ENCODE assay signal across 1 cellular context in the genomic region with DNA sequence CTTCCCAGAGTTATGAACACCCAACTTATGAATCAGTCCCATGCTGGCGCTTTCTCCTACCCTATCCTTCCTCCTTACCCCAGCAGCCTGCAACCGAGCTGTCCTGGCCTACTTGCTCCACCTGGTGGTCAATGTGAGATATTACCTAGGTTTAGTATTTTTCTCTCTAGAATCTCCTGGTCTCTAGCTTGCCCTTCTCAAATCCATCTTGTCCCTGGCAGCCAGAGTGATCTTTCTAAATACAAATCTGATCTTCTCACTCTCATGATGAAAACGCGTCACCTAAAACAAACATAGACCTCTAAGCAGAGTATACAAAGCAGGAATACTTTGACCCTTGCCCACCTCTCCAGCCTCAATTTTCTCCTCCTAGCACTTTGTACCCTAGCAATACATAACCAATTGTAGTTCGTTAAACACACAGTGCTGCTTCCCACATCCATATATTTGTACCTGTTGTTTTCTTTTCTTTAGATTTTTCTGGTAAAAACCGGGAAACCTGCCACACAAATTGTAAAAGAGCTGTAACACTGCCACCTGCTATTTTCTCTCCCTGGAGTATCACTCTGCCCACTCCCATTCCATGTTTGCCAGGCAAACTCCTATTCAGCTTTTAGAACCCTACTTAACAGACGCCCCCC.
TF ChIP-seq lines count a peak whose summit lies in the region.

No MANE protein-coding gene starts in this region.

TF ChIP-seq in HepG2, 621 proteins besides CTCF, POLR2A, EP300 and RAD21 (continued from another document and continues in another):
- TF ChIP-seq ZNF234 (CRISPR knock-in tag; conservative IDR thresholded peaks at IDR 0.05): no peak
- no peak for TF ChIP-seq ZNF782 (CRISPR knock-in tag; IDR thresholded peaks at IDR 0.05; ENCODE audit: borderline replicate concordance)
- TF ChIP-seq ZC3H13 (CRISPR knock-in tag; IDR thresholded peaks at IDR 0.05): no peak
- no peak for TF ChIP-seq NCOA1 (CRISPR knock-in tag; IDR thresholded peaks at IDR 0.05)
- TF ChIP-seq HMG20A (CRISPR knock-in tag; IDR thresholded peaks at IDR 0.05; ENCODE audit: borderline replicate concordance): peak; percentile 100
- TF ChIP-seq ZNF839 (CRISPR knock-in tag; IDR thresholded peaks at IDR 0.05; ENCODE audit: borderline replicate concordance): no peak
- TF ChIP-seq, protein P1, sequence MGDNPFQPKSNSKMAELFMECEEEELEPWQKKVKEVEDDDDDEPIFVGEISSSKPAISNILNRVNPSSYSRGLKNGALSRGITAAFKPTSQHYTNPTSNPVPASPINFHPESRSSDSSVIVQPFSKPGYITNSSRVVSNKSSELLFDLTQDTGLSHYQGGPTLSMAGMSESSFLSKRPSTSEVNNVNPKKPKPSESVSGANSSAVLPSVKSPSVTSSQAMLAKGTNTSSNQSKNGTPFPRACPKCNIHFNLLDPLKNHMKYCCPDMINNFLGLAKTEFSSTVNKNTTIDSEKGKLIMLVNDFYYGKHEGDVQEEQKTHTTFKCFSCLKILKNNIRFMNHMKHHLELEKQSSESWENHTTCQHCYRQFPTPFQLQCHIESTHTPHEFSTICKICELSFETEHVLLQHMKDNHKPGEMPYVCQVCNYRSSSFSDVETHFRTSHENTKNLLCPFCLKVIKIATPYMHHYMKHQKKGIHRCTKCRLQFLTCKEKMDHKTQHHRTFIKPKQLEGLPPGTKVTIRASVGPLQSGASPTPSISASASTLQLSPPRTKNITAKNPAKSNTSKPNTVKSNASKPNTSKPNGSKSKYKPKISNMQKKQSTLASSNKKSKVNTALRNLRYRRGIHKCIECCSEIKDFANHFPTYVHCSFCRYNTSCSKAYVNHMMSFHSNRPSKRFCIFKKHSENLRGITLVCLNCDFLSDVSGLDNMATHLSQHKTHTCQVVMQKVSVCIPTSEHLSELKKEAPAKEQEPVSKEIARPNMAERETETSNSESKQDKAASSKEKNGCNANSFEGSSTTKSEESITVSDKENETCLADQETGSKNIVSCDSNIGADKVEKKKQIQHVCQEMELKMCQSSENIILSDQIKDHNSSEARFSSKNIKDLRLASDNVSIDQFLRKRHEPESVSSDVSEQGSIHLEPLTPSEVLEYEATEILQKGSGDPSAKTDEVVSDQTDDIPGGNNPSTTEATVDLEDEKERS (CRISPR knock-in tag; IDR thresholded peaks at IDR 0.05): no peak
- no peak for TF ChIP-seq ZNF713 (CRISPR knock-in tag; IDR thresholded peaks at IDR 0.05)
- TF ChIP-seq JUND (CRISPR knock-in tag; IDR thresholded peaks at IDR 0.05): peak; percentile 55; the same call in 1 of the 2 replicates
- TF ChIP-seq, protein P2, sequence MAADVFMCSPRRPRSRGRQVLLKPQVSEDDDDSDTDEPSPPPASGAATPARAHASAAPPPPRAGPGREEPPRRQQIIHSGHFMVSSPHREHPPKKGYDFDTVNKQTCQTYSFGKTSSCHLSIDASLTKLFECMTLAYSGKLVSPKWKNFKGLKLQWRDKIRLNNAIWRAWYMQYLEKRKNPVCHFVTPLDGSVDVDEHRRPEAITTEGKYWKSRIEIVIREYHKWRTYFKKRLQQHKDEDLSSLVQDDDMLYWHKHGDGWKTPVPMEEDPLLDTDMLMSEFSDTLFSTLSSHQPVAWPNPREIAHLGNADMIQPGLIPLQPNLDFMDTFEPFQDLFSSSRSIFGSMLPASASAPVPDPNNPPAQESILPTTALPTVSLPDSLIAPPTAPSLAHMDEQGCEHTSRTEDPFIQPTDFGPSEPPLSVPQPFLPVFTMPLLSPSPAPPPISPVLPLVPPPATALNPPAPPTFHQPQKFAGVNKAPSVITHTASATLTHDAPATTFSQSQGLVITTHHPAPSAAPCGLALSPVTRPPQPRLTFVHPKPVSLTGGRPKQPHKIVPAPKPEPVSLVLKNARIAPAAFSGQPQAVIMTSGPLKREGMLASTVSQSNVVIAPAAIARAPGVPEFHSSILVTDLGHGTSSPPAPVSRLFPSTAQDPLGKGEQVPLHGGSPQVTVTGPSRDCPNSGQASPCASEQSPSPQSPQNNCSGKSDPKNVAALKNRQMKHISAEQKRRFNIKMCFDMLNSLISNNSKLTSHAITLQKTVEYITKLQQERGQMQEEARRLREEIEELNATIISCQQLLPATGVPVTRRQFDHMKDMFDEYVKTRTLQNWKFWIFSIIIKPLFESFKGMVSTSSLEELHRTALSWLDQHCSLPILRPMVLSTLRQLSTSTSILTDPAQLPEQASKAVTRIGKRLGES (CRISPR knock-in tag; IDR thresholded peaks at IDR 0.05; ENCODE audit: borderline replicate concordance): no peak
- TF ChIP-seq PHF20 (CRISPR knock-in tag; IDR thresholded peaks at IDR 0.05): no peak
- TF ChIP-seq IKZF1 (IDR thresholded peaks at IDR 0.05): no peak
- peak; percentile 64; the same call in 1 of the 2 replicates for TF ChIP-seq ZBTB20 (CRISPR knock-in tag; IDR thresholded peaks at IDR 0.05; ENCODE audit: borderline replicate concordance, low read depth)
- no peak for TF ChIP-seq ZSCAN31 (CRISPR knock-in tag; IDR thresholded peaks at IDR 0.05; ENCODE audit: low read depth)
- TF ChIP-seq, protein P3, sequence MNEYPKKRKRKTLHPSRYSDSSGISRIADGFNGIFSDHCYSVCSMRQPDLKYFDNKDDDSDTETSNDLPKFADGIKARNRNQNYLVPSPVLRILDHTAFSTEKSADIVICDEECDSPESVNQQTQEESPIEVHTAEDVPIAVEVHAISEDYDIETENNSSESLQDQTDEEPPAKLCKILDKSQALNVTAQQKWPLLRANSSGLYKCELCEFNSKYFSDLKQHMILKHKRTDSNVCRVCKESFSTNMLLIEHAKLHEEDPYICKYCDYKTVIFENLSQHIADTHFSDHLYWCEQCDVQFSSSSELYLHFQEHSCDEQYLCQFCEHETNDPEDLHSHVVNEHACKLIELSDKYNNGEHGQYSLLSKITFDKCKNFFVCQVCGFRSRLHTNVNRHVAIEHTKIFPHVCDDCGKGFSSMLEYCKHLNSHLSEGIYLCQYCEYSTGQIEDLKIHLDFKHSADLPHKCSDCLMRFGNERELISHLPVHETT (CRISPR knock-in tag; conservative IDR thresholded peaks at IDR 0.05): no peak
- TF ChIP-seq, protein P4, sequence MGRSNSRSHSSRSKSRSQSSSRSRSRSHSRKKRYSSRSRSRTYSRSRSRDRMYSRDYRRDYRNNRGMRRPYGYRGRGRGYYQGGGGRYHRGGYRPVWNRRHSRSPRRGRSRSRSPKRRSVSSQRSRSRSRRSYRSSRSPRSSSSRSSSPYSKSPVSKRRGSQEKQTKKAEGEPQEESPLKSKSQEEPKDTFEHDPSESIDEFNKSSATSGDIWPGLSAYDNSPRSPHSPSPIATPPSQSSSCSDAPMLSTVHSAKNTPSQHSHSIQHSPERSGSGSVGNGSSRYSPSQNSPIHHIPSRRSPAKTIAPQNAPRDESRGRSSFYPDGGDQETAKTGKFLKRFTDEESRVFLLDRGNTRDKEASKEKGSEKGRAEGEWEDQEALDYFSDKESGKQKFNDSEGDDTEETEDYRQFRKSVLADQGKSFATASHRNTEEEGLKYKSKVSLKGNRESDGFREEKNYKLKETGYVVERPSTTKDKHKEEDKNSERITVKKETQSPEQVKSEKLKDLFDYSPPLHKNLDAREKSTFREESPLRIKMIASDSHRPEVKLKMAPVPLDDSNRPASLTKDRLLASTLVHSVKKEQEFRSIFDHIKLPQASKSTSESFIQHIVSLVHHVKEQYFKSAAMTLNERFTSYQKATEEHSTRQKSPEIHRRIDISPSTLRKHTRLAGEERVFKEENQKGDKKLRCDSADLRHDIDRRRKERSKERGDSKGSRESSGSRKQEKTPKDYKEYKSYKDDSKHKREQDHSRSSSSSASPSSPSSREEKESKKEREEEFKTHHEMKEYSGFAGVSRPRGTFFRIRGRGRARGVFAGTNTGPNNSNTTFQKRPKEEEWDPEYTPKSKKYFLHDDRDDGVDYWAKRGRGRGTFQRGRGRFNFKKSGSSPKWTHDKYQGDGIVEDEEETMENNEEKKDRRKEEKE (IDR thresholded peaks at IDR 0.05): no peak
- TF ChIP-seq, protein P5, sequence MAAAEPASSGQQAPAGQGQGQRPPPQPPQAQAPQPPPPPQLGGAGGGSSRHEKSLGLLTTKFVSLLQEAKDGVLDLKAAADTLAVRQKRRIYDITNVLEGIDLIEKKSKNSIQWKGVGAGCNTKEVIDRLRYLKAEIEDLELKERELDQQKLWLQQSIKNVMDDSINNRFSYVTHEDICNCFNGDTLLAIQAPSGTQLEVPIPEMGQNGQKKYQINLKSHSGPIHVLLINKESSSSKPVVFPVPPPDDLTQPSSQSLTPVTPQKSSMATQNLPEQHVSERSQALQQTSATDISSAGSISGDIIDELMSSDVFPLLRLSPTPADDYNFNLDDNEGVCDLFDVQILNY (CRISPR knock-in tag; conservative IDR thresholded peaks at IDR 0.05): no peak
- TF ChIP-seq U2AF1 (optimal IDR thresholded peaks at IDR 0.05; ENCODE audit: low read depth, low read length): no peak
- peak; percentile 79; the same call in 1 of the 2 replicates for TF ChIP-seq SIX1 (CRISPR knock-in tag; IDR thresholded peaks at IDR 0.05; ENCODE audit: borderline replicate concordance)
- 0 out of 2 replicates have a peak, but pooled peaks have one; percentile 36 for TF ChIP-seq LCORL (IDR thresholded peaks at IDR 0.05)
- peak; percentile 80 for TF ChIP-seq LCORL (CRISPR knock-in tag; IDR thresholded peaks at IDR 0.05)
- 0 out of 2 replicates have a peak, but pooled peaks have one; percentile 9 for TF ChIP-seq ZSCAN25 (CRISPR knock-in tag; IDR thresholded peaks at IDR 0.05)
- no peak for TF ChIP-seq MZF1 (CRISPR knock-in tag; IDR thresholded peaks at IDR 0.05; ENCODE audit: borderline replicate concordance)
- TF ChIP-seq, protein P6, sequence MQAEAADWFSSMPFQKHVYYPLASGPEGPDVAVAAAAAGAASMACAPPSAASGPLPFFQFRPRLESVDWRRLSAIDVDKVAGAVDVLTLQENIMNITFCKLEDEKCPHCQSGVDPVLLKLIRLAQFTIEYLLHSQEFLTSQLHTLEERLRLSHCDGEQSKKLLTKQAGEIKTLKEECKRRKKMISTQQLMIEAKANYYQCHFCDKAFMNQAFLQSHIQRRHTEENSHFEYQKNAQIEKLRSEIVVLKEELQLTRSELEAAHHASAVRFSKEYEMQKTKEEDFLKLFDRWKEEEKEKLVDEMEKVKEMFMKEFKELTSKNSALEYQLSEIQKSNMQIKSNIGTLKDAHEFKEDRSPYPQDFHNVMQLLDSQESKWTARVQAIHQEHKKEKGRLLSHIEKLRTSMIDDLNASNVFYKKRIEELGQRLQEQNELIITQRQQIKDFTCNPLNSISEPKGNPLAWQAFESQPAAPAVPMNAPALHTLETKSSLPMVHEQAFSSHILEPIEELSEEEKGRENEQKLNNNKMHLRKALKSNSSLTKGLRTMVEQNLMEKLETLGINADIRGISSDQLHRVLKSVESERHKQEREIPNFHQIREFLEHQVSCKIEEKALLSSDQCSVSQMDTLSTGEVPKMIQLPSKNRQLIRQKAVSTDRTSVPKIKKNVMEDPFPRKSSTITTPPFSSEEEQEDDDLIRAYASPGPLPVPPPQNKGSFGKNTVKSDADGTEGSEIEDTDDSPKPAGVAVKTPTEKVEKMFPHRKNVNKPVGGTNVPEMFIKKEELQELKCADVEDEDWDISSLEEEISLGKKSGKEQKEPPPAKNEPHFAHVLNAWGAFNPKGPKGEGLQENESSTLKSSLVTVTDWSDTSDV (CRISPR knock-in tag; IDR thresholded peaks at IDR 0.05): no peak
- TF ChIP-seq PCBP2 (optimal IDR thresholded peaks at IDR 0.05; ENCODE audit: low read depth, low read length, poor library complexity, severe bottlenecking): no peak
- TF ChIP-seq, protein P7, sequence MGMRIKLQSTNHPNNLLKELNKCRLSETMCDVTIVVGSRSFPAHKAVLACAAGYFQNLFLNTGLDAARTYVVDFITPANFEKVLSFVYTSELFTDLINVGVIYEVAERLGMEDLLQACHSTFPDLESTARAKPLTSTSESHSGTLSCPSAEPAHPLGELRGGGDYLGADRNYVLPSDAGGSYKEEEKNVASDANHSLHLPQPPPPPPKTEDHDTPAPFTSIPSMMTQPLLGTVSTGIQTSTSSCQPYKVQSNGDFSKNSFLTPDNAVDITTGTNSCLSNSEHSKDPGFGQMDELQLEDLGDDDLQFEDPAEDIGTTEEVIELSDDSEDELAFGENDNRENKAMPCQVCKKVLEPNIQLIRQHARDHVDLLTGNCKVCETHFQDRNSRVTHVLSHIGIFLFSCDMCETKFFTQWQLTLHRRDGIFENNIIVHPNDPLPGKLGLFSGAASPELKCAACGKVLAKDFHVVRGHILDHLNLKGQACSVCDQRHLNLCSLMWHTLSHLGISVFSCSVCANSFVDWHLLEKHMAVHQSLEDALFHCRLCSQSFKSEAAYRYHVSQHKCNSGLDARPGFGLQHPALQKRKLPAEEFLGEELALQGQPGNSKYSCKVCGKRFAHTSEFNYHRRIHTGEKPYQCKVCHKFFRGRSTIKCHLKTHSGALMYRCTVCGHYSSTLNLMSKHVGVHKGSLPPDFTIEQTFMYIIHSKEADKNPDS (CRISPR knock-in tag; IDR thresholded peaks at IDR 0.05): 0 out of 2 replicates have a peak, but pooled peaks have one; percentile 62
- no peak for TF ChIP-seq ZNF558 (CRISPR knock-in tag; IDR thresholded peaks at IDR 0.05; ENCODE audit: borderline replicate concordance)
- peak; percentile 98 for TF ChIP-seq HDAC1 (CRISPR knock-in tag; IDR thresholded peaks at IDR 0.05)
- no peak for TF ChIP-seq FLYWCH1 (CRISPR knock-in tag; IDR thresholded peaks at IDR 0.05)
- no peak for TF ChIP-seq ARHGAP35 (CRISPR knock-in tag; IDR thresholded peaks at IDR 0.05; ENCODE audit: borderline replicate concordance)
- TF ChIP-seq, protein P8, sequence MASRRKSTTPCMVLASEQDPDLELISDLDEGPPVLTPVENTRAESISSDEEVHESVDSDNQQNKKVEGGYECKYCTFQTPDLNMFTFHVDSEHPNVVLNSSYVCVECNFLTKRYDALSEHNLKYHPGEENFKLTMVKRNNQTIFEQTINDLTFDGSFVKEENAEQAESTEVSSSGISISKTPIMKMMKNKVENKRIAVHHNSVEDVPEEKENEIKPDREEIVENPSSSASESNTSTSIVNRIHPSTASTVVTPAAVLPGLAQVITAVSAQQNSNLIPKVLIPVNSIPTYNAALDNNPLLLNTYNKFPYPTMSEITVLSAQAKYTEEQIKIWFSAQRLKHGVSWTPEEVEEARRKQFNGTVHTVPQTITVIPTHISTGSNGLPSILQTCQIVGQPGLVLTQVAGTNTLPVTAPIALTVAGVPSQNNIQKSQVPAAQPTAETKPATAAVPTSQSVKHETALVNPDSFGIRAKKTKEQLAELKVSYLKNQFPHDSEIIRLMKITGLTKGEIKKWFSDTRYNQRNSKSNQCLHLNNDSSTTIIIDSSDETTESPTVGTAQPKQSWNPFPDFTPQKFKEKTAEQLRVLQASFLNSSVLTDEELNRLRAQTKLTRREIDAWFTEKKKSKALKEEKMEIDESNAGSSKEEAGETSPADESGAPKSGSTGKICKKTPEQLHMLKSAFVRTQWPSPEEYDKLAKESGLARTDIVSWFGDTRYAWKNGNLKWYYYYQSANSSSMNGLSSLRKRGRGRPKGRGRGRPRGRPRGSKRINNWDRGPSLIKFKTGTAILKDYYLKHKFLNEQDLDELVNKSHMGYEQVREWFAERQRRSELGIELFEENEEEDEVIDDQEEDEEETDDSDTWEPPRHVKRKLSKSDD (CRISPR knock-in tag; IDR thresholded peaks at IDR 0.05; ENCODE audit: low read depth): no peak
- peak; percentile 71; the same call in 1 of the 2 replicates for TF ChIP-seq TOE1 (CRISPR knock-in tag; IDR thresholded peaks at IDR 0.05)
- peak; percentile 90 for TF ChIP-seq FOSL2 (CRISPR knock-in tag; IDR thresholded peaks at IDR 0.05)
- no peak for TF ChIP-seq MAFK (conservative IDR thresholded peaks at IDR 0.05 in 1 of 2, IDR thresholded peaks at IDR 0.05 in 1 of 2; ENCODE audit: low read length in 2 of 2)
- TF ChIP-seq GZF1 (CRISPR knock-in tag; IDR thresholded peaks at IDR 0.05): no peak
- TF ChIP-seq, protein P9, sequence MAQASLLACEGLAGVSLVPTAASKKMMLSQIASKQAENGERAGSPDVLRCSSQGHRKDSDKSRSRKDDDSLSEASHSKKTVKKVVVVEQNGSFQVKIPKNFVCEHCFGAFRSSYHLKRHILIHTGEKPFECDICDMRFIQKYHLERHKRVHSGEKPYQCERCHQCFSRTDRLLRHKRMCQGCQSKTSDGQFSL (CRISPR knock-in tag; IDR thresholded peaks at IDR 0.05): 0 out of 2 replicates have a peak, but pooled peaks have one; percentile 64
- TF ChIP-seq MEIS1 (CRISPR knock-in tag; IDR thresholded peaks at IDR 0.05; ENCODE audit: borderline replicate concordance): peak; percentile 47; the same call in 1 of the 2 replicates
- TF ChIP-seq ZFP36L1 (CRISPR knock-in tag; IDR thresholded peaks at IDR 0.05): no peak; the same call in 1 of the 2 replicates
